25 cellular contexts compared by ENCODE assay signal in genomic region chr3:10384541-10385360, GRCh38.
"Had no signal": no experiment of that assay in that cellular context is flagged by ENCODE, and none has a peak within 500 bp of the region (broad histone marks: within the 10 kb centered on the region; RNA-seq: fewer than 3 reads in every experiment).

No MANE protein-coding gene starts in this region.

- H3K4me1 Mint-ChIP-seq: nephron progenitor cell had no signal

- H3K36me3 Mint-ChIP-seq: stimulated activated memory B cell treated with anti-CD40 and anti-IgM and Interleukin-4, amounts not matched to agents 10 μg/mL and 1 μg/mL and 100 μg/mL, for 72 hours; type B pancreatic cell had no signal

- H3K4me3 Mint-ChIP-seq: dendritic cell treated with granulocyte-macrophage colony-stimulating factor and Interleukin-4, amounts not matched to agents 40 ng/mL and 50 ng/mL, for 4 days; naive thymus-derived CD8-positive, alpha-beta T cell; nephron progenitor cell; stimulated activated memory B cell treated with anti-CD40 and anti-IgM and Interleukin-4, amounts not matched to agents 10 μg/mL and 1 μg/mL and 100 μg/mL, for 72 hours; type B pancreatic cell had no signal

- H3K27me3 Mint-ChIP-seq: stimulated activated memory B cell treated with anti-CD40 and anti-IgM and Interleukin-4, amounts not matched to agents 10 μg/mL and 1 μg/mL and 100 μg/mL, for 72 hours had no signal

- DNase-seq: colonic mucosa; effector memory CD4-positive, alpha-beta T cell; foreskin keratinocyte; glutamatergic neuron; heart right ventricle; hippocampal formation; islet precursor cell; left ventricle myocardium superior; lower lobe of right lung; nephron progenitor cell; psoas muscle; right cardiac atrium; sigmoid colon; stimulated activated CD4-positive, alpha-beta T cell treated with anti-CD3 and anti-CD28 coated beads, Interleukin-4, amount 100 ng/mL, for 4 hours; stimulated activated naive CD8-positive, alpha-beta T cell treated with anti-CD3 and anti-CD28 coated beads, Interleukin-15, Interleukin-2, amounts not matched to agents 100 U/mL and 50 U/mL, for 24 hours; testis; tibial artery had no signal

- ATAC-seq: foreskin keratinocyte; heart right ventricle; left ventricle myocardium superior; lower lobe of right lung; naive thymus-derived CD8-positive, alpha-beta T cell; psoas muscle; right cardiac atrium; stimulated activated memory B cell treated with anti-CD40 and anti-IgM and Interleukin-4, amounts not matched to agents 10 μg/mL and 1 μg/mL and 100 μg/mL, for 72 hours; stimulated activated naive CD8-positive, alpha-beta T cell treated with anti-CD3 and anti-CD28 coated beads, Interleukin-15, Interleukin-2, amounts not matched to agents 100 U/mL and 50 U/mL, for 24 hours had no signal

- H3K36me3 ChIP-seq: colonic mucosa, esophagus muscularis mucosa, heart right ventricle, lower lobe of right lung, neutrophil, sigmoid colon, tibial artery had no signal

- H3K79me2 ChIP-seq: parathyroid adenoma had no signal

- H3K4me1 ChIP-seq: colonic mucosa, esophagus muscularis mucosa, foreskin keratinocyte, heart right ventricle, lower lobe of right lung, parathyroid adenoma, sigmoid colon, testis, tibial artery had no signal

- H2AFZ ChIP-seq: parathyroid adenoma had no signal

- H3K4me3 ChIP-seq: colonic mucosa, esophagus muscularis mucosa, heart right ventricle, lower lobe of right lung, psoas muscle, sigmoid colon, testis, tibial artery had no signal

- FAIRE-seq: endothelial cell of umbilical vein had no signal

- H3K9me3 ChIP-seq: colonic mucosa, neutrophil, testis had no signal

- H3K27ac ChIP-seq: colonic mucosa, esophagus muscularis mucosa, foreskin keratinocyte, heart right ventricle, lower lobe of right lung, neutrophil, parathyroid adenoma, psoas muscle, sigmoid colon, testis, tibial artery had no signal

- H3K27ac Mint-ChIP-seq: dendritic cell treated with granulocyte-macrophage colony-stimulating factor and Interleukin-4, amounts not matched to agents 40 ng/mL and 50 ng/mL, for 4 days; nephron progenitor cell; type B pancreatic cell had no signal

- H3K9ac ChIP-seq: parathyroid adenoma had no signal

- H3K9me3 Mint-ChIP-seq: nephron progenitor cell; stimulated activated memory B cell treated with anti-CD40 and anti-IgM and Interleukin-4, amounts not matched to agents 10 μg/mL and 1 μg/mL and 100 μg/mL, for 72 hours; type B pancreatic cell had no signal

- H3K27me3 ChIP-seq: colonic mucosa, neutrophil, sigmoid colon, testis had no signal
